22 cellular contexts compared by ENCODE assay signal in the genomic region with DNA sequence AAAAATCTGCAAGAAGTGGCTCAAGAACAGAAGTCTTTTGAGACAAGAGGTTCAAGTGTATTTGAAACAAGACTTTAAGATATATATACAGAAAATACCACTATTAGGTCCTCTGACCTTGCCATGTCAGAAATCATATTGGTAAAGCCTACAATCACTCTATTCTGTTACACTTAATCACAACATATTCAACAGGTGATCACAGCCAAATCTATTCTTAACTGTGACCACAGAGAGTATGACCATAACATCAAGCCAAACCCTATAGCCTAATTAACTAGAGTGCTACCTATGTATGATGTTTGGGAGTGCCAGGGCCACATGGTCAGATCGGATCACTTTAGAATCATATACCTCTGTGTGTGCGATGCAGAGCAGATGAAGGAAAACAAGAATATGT. TPM values are rescaled to one million over a fixed set of nuclear protein-coding genes. Genes with fewer than 3 reads are reported as not detected.
DNase-seq lines count a peak whose midpoint lies in the region; ATAC-seq and TF ChIP-seq lines count a peak whose summit lies in the region.
"Had no signal": no experiment of that assay in that cellular context is flagged by ENCODE, and none has a peak within 500 bp of the region (broad histone marks: within the 10 kb centered on the region; RNA-seq: fewer than 3 reads in every experiment).

No MANE protein-coding gene starts in this region.

- peaks cover 15% of the 10 kb centered on the region for H3K27me3 Mint-ChIP-seq in CD4-positive, CD25-positive, alpha-beta regulatory T cell
- H3K27me3 Mint-ChIP-seq in CD8-positive, alpha-beta T cell (ENCODE audit: low read depth): no peaks in the 10 kb centered on the region
- H3K27me3 Mint-ChIP-seq in activated T-helper 17 cell treated with anti-CD3 and anti-CD28 coated beads, Interleukin-2, amount 50 U/mL, for 72 hours: no peaks in the 10 kb centered on the region
- H3K27me3 Mint-ChIP-seq in nephron progenitor cell (ENCODE audit: low read depth, poor library complexity): peaks cover 8% of the 10 kb centered on the region
- H3K27me3 Mint-ChIP-seq: naive B cell; stimulated activated naive CD8-positive, alpha-beta T cell treated with anti-CD3 and anti-CD28 coated beads, Interleukin-15, amount 100 ng/mL, for 72 hours had no signal

- ATAC-seq in CD4-positive, CD25-positive, alpha-beta regulatory T cell (ENCODE audit: low read depth in 2 of 2): no peak
- no peak for ATAC-seq in CD8-positive, alpha-beta T cell
- no peak for ATAC-seq in activated T-helper 17 cell treated with anti-CD3 and anti-CD28 coated beads, Interleukin-2, amount 50 U/mL, for 72 hours (replicated peaks)
- no peak for ATAC-seq in HG02970 (IDR thresholded peaks at IDR 0.05; ENCODE audit: low FRiP score, unreplicated experiment)
- no peak for ATAC-seq in HG02642 (IDR thresholded peaks at IDR 0.05; ENCODE audit: poor library complexity, unreplicated experiment)
- ATAC-seq: stimulated activated naive CD8-positive, alpha-beta T cell treated with anti-CD3 and anti-CD28 coated beads, Interleukin-15, amount 100 ng/mL, for 72 hours had no signal

- no peak overlapping the region for H3K4me3 ChIP-seq in CD4-positive, CD25-positive, alpha-beta regulatory T cell (ENCODE audit: low read depth, low read length)
- H3K4me3 ChIP-seq in CD8-positive, alpha-beta T cell (ENCODE audit: low read depth, low read length): no peak overlapping the region
- H3K4me3 ChIP-seq: colonic mucosa, MG63, tibial nerve had no signal

- H3K27ac ChIP-seq in CD4-positive, CD25-positive, alpha-beta regulatory T cell (ENCODE audit: insufficient read depth, low read length, poor library complexity, severe bottlenecking): no peak overlapping the region
- H3K27ac ChIP-seq in CD8-positive, alpha-beta T cell (ENCODE audit: low read depth, low read length): no peak overlapping the region
- no peak overlapping the region for H3K27ac ChIP-seq in caudate nucleus (ENCODE audit: low read depth, low read length)
- H3K27ac ChIP-seq: brain microvascular endothelial cell, colonic mucosa, HL-60, tibial nerve had no signal

- H3K36me3 Mint-ChIP-seq in CD4-positive, CD25-positive, alpha-beta regulatory T cell: peaks cover 6% of the 10 kb centered on the region
- H3K36me3 Mint-ChIP-seq in CD8-positive, alpha-beta T cell: peaks cover 58% of the 10 kb centered on the region
- peaks cover 60% of the 10 kb centered on the region for H3K36me3 Mint-ChIP-seq in activated T-helper 17 cell treated with anti-CD3 and anti-CD28 coated beads, Interleukin-2, amount 50 U/mL, for 72 hours (ENCODE audit: low read depth)
- peaks cover 36% of the 10 kb centered on the region for H3K36me3 Mint-ChIP-seq in nephron progenitor cell (ENCODE audit: low read depth)
- H3K36me3 Mint-ChIP-seq: naive B cell had no signal

- DNase-seq in CD4-positive, CD25-positive, alpha-beta regulatory T cell: no peak
- no peak for DNase-seq in CD8-positive, alpha-beta T cell
- DNase-seq in nephron progenitor cell (no peak), caudate nucleus (lab: John Stamatoyannopoulos, UW) (no peak)
- DNase-seq: activated CD4-positive, alpha-beta T cell treated with anti-CD3 and anti-CD28 coated beads for 1 hour; activated naive CD4-positive, alpha-beta T cell treated with anti-CD3 and anti-CD28 coated beads, Interleukin-2, amount 50 U/mL, for 16 hours; brain microvascular endothelial cell; colonic mucosa; COR-L47; IMR-90; mesenchymal stem cell; MG63; naive B cell; NCI-H1436; NCI-H510A treated with DMSO at 0.1 percent for 48 hours; stimulated activated CD4-positive, alpha-beta T cell treated with anti-CD3 and anti-CD28 coated beads, Interleukin-4, amount 100 ng/mL, for 1 hour; stimulated activated naive CD8-positive, alpha-beta T cell treated with anti-CD3 and anti-CD28 coated beads, Interleukin-15, amount 100 ng/mL, for 72 hours had no signal

- no peaks in the 10 kb centered on the region for H3K9me3 Mint-ChIP-seq in CD4-positive, CD25-positive, alpha-beta regulatory T cell
- no peaks in the 10 kb centered on the region for H3K9me3 Mint-ChIP-seq in CD8-positive, alpha-beta T cell
- H3K9me3 Mint-ChIP-seq in activated T-helper 17 cell treated with anti-CD3 and anti-CD28 coated beads, Interleukin-2, amount 50 U/mL, for 72 hours: no peaks in the 10 kb centered on the region
- no peaks in the 10 kb centered on the region for H3K9me3 Mint-ChIP-seq in nephron progenitor cell
- H3K9me3 Mint-ChIP-seq: naive B cell; stimulated activated naive CD8-positive, alpha-beta T cell treated with anti-CD3 and anti-CD28 coated beads, Interleukin-15, amount 100 ng/mL, for 72 hours had no signal

- no peaks in the 10 kb centered on the region for H3K27me3 ChIP-seq in CD4-positive, CD25-positive, alpha-beta regulatory T cell (ENCODE audit: control insufficient read depth, insufficient read depth, low read length)
- H3K27me3 ChIP-seq in CD8-positive, alpha-beta T cell (ENCODE audit: insufficient read depth, low read length): no peaks in the 10 kb centered on the region
- H3K27me3 ChIP-seq: brain microvascular endothelial cell, colonic mucosa, MG63, tibial nerve had no signal

- peaks cover 21% of the 10 kb centered on the region for H3K36me3 ChIP-seq in CD4-positive, CD25-positive, alpha-beta regulatory T cell (ENCODE audit: control insufficient read depth, insufficient read depth, low read length)
- H3K36me3 ChIP-seq in CD8-positive, alpha-beta T cell (ENCODE audit: insufficient read depth, low read length): peaks cover 5% of the 10 kb centered on the region
- H3K36me3 ChIP-seq: brain microvascular endothelial cell, colonic mucosa had no signal

- CTCF ChIA-PET in CD8-positive, alpha-beta T cell (lab: Charles Lee): no interaction called here

- peak overlapping the region in 2 of 3 donors; percentile 49 to 55 for H3K27ac Mint-ChIP-seq in CD4-positive, CD25-positive, alpha-beta regulatory T cell
- peak overlapping the region; percentile 69 for H3K27ac Mint-ChIP-seq in CD8-positive, alpha-beta T cell
- peak overlapping the region; percentile 61 for H3K27ac Mint-ChIP-seq in activated T-helper 17 cell treated with anti-CD3 and anti-CD28 coated beads, Interleukin-2, amount 50 U/mL, for 72 hours
- no peak overlapping the region for H3K27ac Mint-ChIP-seq in nephron progenitor cell

- H3K4me1 ChIP-seq in CD4-positive, CD25-positive, alpha-beta regulatory T cell (ENCODE audit: control insufficient read depth, insufficient read depth, low read length, poor library complexity, severe bottlenecking): peaks cover 23% of the 10 kb centered on the region
- H3K4me1 ChIP-seq in CD8-positive, alpha-beta T cell (ENCODE audit: insufficient read depth, low read length): peaks cover 11% of the 10 kb centered on the region
- H3K4me1 ChIP-seq: colonic mucosa had no signal

- H3K4me1 Mint-ChIP-seq in CD4-positive, CD25-positive, alpha-beta regulatory T cell: peaks cover 23 to 61% (median 33%) of the 10 kb centered on the region in 4 donors
- H3K4me1 Mint-ChIP-seq in CD8-positive, alpha-beta T cell (ENCODE audit: low read depth): peaks cover 56% of the 10 kb centered on the region
- peaks cover 9% of the 10 kb centered on the region for H3K4me1 Mint-ChIP-seq in activated T-helper 17 cell treated with anti-CD3 and anti-CD28 coated beads, Interleukin-2, amount 50 U/mL, for 72 hours
- H3K4me1 Mint-ChIP-seq in nephron progenitor cell: peaks cover 27% of the 10 kb centered on the region

- POLR2A ChIA-PET in CD8-positive, alpha-beta T cell (lab: Charles Lee): interaction anchor here (1.0 kb wide), 1 partner anchor 15 kb away, joined by 3 read pairs; no protein-coding TSS in a partner anchor

- peak overlapping the region in 3 of 4 donors; percentile 4 to 98 (median 94) for H3K4me3 Mint-ChIP-seq in CD4-positive, CD25-positive, alpha-beta regulatory T cell
- no peak overlapping the region for H3K4me3 Mint-ChIP-seq in CD8-positive, alpha-beta T cell
- peak overlapping the region; percentile 95 for H3K4me3 Mint-ChIP-seq in activated T-helper 17 cell treated with anti-CD3 and anti-CD28 coated beads, Interleukin-2, amount 50 U/mL, for 72 hours
- H3K4me3 Mint-ChIP-seq in nephron progenitor cell: peak overlapping the region; percentile 50

- no peaks in the 10 kb centered on the region for H3K9me3 ChIP-seq in CD4-positive, CD25-positive, alpha-beta regulatory T cell (ENCODE audit: control insufficient read depth in 2 of 2, low read length in 2 of 2)
- H3K9me3 ChIP-seq in CD8-positive, alpha-beta T cell (ENCODE audit: low read length): no peaks in the 10 kb centered on the region
- H3K9me3 ChIP-seq: colonic mucosa, MG63, tibial nerve had no signal

- intact Hi-C loops in CD8-positive, alpha-beta T cell (cut with DNase I, micrococcal nuclease): loop anchor here in 1 of 2 experiments (10.0 kb wide), 1 partner anchor 1643 kb away; a partner anchor contains a TSS

- TF ChIP-seq CTCF in CD8-positive, alpha-beta T cell (IDR thresholded peaks at IDR 0.05): no peak
- TF ChIP-seq CTCF in nephron progenitor cell (IDR thresholded peaks at IDR 0.05): no peak

RNA-seq across cellular contexts. Expression of a gene that starts 2.2 kb away (rescaled TPM):
- 23.8 TPM for total RNA-seq in CD4-positive, CD25-positive, alpha-beta regulatory T cell
- polyA plus RNA-seq in CD4-positive, CD25-positive, alpha-beta regulatory T cell: 100 to 1,000 TPM in 1 of 4 donors, 10 to 100 TPM in 3; 85.4 to 112 (median 89.7) TPM
- total RNA-seq in CD8-positive, alpha-beta T cell: 10 to 100 TPM; 35.5 to 42.3 TPM
- 10 to 100 TPM; 33.4 to 48.7 TPM for total RNA-seq in activated T-helper 17 cell treated with anti-CD3 and anti-CD28 coated beads, Interleukin-2, amount 50 U/mL, for 72 hours
